17 cellular contexts compared by ENCODE assay signal in genomic region chr22:43197271-43197941, GRCh38. TPM values are rescaled to one million over a fixed set of nuclear protein-coding genes. Genes with fewer than 3 reads are reported as not detected.
DNase-seq lines count a peak whose midpoint lies in the region; ATAC-seq and TF ChIP-seq lines count a peak whose summit lies in the region.
"Had no signal": no experiment of that assay in that cellular context is flagged by ENCODE, and none has a peak within 500 bp of the region (broad histone marks: within the 10 kb centered on the region; RNA-seq: fewer than 3 reads in every experiment).

No MANE protein-coding gene starts in this region.

- H3K27me3 ChIP-seq in BJ (ENCODE audit: control insufficient read depth, insufficient read depth, low read length), result peaks cover 2% of the 10 kb centered on the region
- peaks cover 3% of the 10 kb centered on the region for H3K27me3 ChIP-seq in lower lobe of right lung (ENCODE audit: low read depth)

- in situ Hi-C loops in astrocyte of the spinal cord (cut with HindIII; ENCODE audit: low sequenced_read_pairs), result no loop called here

- peak; percentile 34 to 47 for ATAC-seq in lower lobe of right lung
- ATAC-seq: left colon; stimulated activated naive CD8-positive, alpha-beta T cell treated with anti-CD3 and anti-CD28 coated beads, Interleukin-15, amount 100 ng/mL, for 72 hours had no signal

- H3K36me3 Mint-ChIP-seq in HFFc6 (ENCODE audit: low read depth), result no peaks in the 10 kb centered on the region
- H3K36me3 Mint-ChIP-seq: naive B cell had no signal

- peaks cover 40% of the 10 kb centered on the region for H3K27me3 Mint-ChIP-seq in HFFc6 (ENCODE audit: insufficient read depth)

- H3K27ac ChIP-seq in lower lobe of right lung, result no peak overlapping the region
- H3K27ac ChIP-seq: esophagus muscularis mucosa, VCaP had no signal

- no peaks in the 10 kb centered on the region for H3K4me1 ChIP-seq in lower lobe of right lung
- H3K4me1 ChIP-seq: esophagus muscularis mucosa had no signal

- no peaks in the 10 kb centered on the region for H3K9me3 Mint-ChIP-seq in HFFc6
- H3K9me3 Mint-ChIP-seq: dendritic cell treated with granulocyte-macrophage colony-stimulating factor and Interleukin-4, amounts not matched to agents 40 ng/mL and 50 ng/mL, for 4 days; naive B cell; stimulated activated naive CD8-positive, alpha-beta T cell treated with anti-CD3 and anti-CD28 coated beads, Interleukin-15, amount 100 ng/mL, for 72 hours had no signal

- DNase-seq in BJ (ENCODE audit: low read depth) (peak; percentile 28), HFFc6 (peak; percentile 33), astrocyte of the spinal cord (ENCODE audit: low read depth, low spot score) (peak; percentile 38), lower lobe of right lung (no peak), globus pallidus (ENCODE audit: low spot score) (no peak), mucosa of gallbladder (ENCODE audit: low spot score) (no peak)
- DNase-seq in activated CD8-positive, alpha-beta memory T cell treated with anti-CD3 and anti-CD28 coated beads for 24 hours, result no peak
- DNase-seq in activated CD4-positive, alpha-beta T cell treated with anti-CD3 and anti-CD28 coated beads for 48 hours, result no peak
- DNase-seq: activated effector memory CD4-positive, alpha-beta T cell treated with Interleukin-2 at 50 U/mL for 16 hours; aorta; left colon; naive B cell; stimulated activated naive CD8-positive, alpha-beta T cell treated with anti-CD3 and anti-CD28 coated beads, Interleukin-15, amount 100 ng/mL, for 72 hours; SW 1271 had no signal

- POLR2A ChIA-PET in BJ (lab: Charles Lee), result interaction anchor here (0.6 kb wide), 1 partner anchor 10 kb away, joined by 3 read pairs; the partner anchor contains the start of gene TTLL12

- no peak overlapping the region for H3K4me3 ChIP-seq in BJ (ENCODE audit: low read depth, low read length)
- no peak overlapping the region for H3K4me3 ChIP-seq in astrocyte of the spinal cord (ENCODE audit: low read depth, low read length)
- H3K4me3 ChIP-seq in lower lobe of right lung, result no peak overlapping the region
- H3K4me3 ChIP-seq: esophagus muscularis mucosa had no signal

- H3K27ac Mint-ChIP-seq in HFFc6, result no peak overlapping the region
- H3K27ac Mint-ChIP-seq: dendritic cell treated with granulocyte-macrophage colony-stimulating factor and Interleukin-4, amounts not matched to agents 40 ng/mL and 50 ng/mL, for 4 days had no signal

- intact Hi-C loops in lower lobe of right lung (cut with DNase I), result no loop called here

- CTCF ChIA-PET in BJ (lab: Yijun Ruan, JAX), result interaction anchor here (0.6 to 0.8 kb wide), 2 partner anchors 10 to 581 kb away, joined by 4 to 6 read pairs; partner anchors contain the start of gene TTLL12

- H3K9me3 ChIP-seq in lower lobe of right lung, result no peaks in the 10 kb centered on the region
- H3K9me3 ChIP-seq: esophagus muscularis mucosa had no signal

- TF ChIP-seq CTCF in BJ (IDR thresholded peaks at IDR 0.05; ENCODE audit: insufficient read depth, low read depth, low read length) (no peak), HFFc6 (IDR thresholded peaks at IDR 0.05) (no peak), astrocyte of the spinal cord (IDR thresholded peaks at IDR 0.05; ENCODE audit: low read depth, low read length) (no peak), lower lobe of right lung (IDR thresholded peaks at IDR 0.05) (no peak)

- peak overlapping the region; percentile 16; the same call in 1 of the 2 replicates for H3K4me3 Mint-ChIP-seq in HFFc6
- H3K4me3 Mint-ChIP-seq: dendritic cell treated with granulocyte-macrophage colony-stimulating factor and Interleukin-4, amounts not matched to agents 40 ng/mL and 50 ng/mL, for 4 days; naive B cell; stimulated activated naive CD8-positive, alpha-beta T cell treated with anti-CD3 and anti-CD28 coated beads, Interleukin-15, amount 100 ng/mL, for 72 hours had no signal

- H3K36me3 ChIP-seq in BJ (ENCODE audit: control insufficient read depth, insufficient read depth, low read length) (no peaks in the 10 kb centered on the region), lower lobe of right lung (no peaks in the 10 kb centered on the region)

- H3K4me1 Mint-ChIP-seq in HFFc6 (ENCODE audit: low read depth), result peaks cover 26% of the 10 kb centered on the region
- H3K4me1 Mint-ChIP-seq: naive B cell; stimulated activated naive CD8-positive, alpha-beta T cell treated with anti-CD3 and anti-CD28 coated beads, Interleukin-15, amount 100 ng/mL, for 72 hours had no signal

RNA-seq across cellular contexts. Expression of gene TTLL12, which starts 10.5 kb away (rescaled TPM):
- 7.5 and 12.6 TPM in 2 replicates for polyA plus RNA-seq in BJ (2011; rRNA removed)
- polyA minus RNA-seq in BJ (2011; rRNA and poly(A)+ RNA removed), result 10.1 and 12.0 TPM in 2 replicates
- total RNA-seq in HFFc6 (2021; fragmentation: NEBNext Ultra II Directional; extraction: Animal tissue kit (Norgen Biotek cat#: 25700)), result 10 to 100 TPM; 33.9 to 42.4 (median 38.7) TPM
- total RNA-seq in lower lobe of right lung (21.6 TPM), mucosa of gallbladder (105 TPM)

RNA-seq across cellular contexts. Expression of gene TSPO, which starts 46.0 kb away (rescaled TPM):
- polyA plus RNA-seq in BJ (2011; rRNA removed), result 250 and 313 TPM in 2 replicates
- 40.0 and 55.3 TPM in 2 replicates for polyA minus RNA-seq in BJ (2011; rRNA and poly(A)+ RNA removed)
- total RNA-seq in HFFc6 (2021; fragmentation: NEBNext Ultra II Directional; extraction: Animal tissue kit (Norgen Biotek cat#: 25700)), result 100 to 1,000 TPM; 325 to 442 (median 361) TPM
- total RNA-seq in lower lobe of right lung (294 TPM), mucosa of gallbladder (322 TPM)

RNA-seq across cellular contexts. Expression of gene MCAT, which starts 54.2 kb away (rescaled TPM):
- 12.5 and 19.4 TPM in 2 replicates for polyA plus RNA-seq in BJ (2011; rRNA removed)
- polyA minus RNA-seq in BJ (2011; rRNA and poly(A)+ RNA removed), result 3.8 and 6.6 TPM in 2 replicates
- total RNA-seq in HFFc6 (2021; fragmentation: NEBNext Ultra II Directional; extraction: Animal tissue kit (Norgen Biotek cat#: 25700)), result 10 to 100 TPM; 15.1 to 16.6 (median 15.6) TPM
- total RNA-seq in lower lobe of right lung, result 11.7 TPM
- total RNA-seq in mucosa of gallbladder, result 29.3 TPM

Comparison
In these comparisons a context has a peak if more than half of its experiments do, and no peak if none do; other contexts are left out.
1. DNase-seq: peak in BJ (single experiment), HFFc6 (single experiment) and astrocyte of the spinal cord (single experiment); none in lower lobe of right lung (single experiment), globus pallidus (single experiment), mucosa of gallbladder (single experiment), activated CD8-positive, alpha-beta memory T cell treated with anti-CD3 and anti-CD28 coated beads for 24 hours (single experiment) and activated CD4-positive, alpha-beta T cell treated with anti-CD3 and anti-CD28 coated beads for 48 hours (single experiment).